Comparison of ENCODE assay signal across 1 cellular context in the genomic region with DNA sequence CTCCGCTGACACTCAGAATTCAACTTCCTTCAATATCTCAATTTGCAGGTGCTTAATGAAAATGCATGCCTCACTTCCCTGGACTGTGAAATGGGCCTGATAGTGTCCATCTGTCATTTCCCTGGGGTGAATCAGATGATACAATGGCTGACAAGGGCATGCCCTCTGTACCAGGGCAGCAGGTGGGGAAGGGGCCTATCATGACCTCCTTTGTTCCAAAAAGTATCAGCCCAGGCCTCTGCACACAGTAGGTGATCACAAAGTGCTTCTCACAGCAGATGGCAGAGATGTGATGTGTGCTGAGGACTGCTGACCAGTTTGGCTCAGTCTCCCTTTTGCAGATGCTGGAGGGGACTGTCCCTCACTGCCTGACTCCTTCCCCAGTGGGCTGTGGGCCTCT.
TF ChIP-seq lines count a peak whose summit lies in the region.

No MANE protein-coding gene starts in this region.

TF ChIP-seq in HEK293, 187 proteins besides CTCF, POLR2A, EP300 and RAD21 (continued from another document):
- TF ChIP-seq, protein P1, sequence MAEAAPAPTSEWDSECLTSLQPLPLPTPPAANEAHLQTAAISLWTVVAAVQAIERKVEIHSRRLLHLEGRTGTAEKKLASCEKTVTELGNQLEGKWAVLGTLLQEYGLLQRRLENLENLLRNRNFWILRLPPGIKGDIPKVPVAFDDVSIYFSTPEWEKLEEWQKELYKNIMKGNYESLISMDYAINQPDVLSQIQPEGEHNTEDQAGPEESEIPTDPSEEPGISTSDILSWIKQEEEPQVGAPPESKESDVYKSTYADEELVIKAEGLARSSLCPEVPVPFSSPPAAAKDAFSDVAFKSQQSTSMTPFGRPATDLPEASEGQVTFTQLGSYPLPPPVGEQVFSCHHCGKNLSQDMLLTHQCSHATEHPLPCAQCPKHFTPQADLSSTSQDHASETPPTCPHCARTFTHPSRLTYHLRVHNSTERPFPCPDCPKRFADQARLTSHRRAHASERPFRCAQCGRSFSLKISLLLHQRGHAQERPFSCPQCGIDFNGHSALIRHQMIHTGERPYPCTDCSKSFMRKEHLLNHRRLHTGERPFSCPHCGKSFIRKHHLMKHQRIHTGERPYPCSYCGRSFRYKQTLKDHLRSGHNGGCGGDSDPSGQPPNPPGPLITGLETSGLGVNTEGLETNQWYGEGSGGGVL (tag by site-specific recombination; IDR thresholded peaks at IDR 0.05), result no peak
- TF ChIP-seq ZFP3 (tag by site-specific recombination; IDR thresholded peaks at IDR 0.05; ENCODE audit: low read depth) (no peak), ZNF664 (tag by site-specific recombination; IDR thresholded peaks at IDR 0.05) (peak; percentile 10; the same call in 1 of the 2 replicates)
TF ChIP-seq in HEK293: peak in this region for 1.
